In the genomic region with DNA sequence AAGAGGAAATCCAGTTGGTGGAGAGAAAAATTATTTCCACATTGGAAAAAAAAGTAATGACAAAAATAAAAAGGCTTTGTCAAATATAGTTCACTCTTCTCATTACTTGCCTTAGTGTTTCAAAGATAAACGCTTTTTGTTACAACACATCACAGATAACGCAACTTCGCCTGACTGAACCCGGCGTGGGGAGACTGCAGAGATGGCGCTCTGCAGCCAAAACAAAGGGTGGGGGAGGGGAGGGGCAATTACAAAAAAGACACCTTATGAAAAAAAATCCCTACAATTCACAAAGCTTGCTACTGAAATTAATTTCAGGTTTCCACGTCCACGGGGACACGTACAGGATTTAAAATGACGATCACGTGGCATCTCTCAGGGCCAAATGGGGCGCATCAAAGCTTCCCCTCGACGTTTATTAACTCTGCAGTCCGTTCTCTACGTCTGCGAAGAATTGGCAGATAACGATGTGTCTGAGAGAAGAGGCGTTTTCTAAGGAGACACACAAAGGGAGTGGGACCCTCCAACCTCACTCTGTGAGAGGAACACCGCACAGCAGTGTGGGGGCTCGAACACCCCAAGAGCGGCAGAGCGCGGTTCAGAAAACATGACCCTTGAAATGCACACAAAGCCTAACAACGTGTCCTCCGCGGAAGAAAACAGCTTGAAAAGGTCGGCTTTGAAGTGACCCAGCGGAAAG, we compare ENCODE assay signal across 8 cellular contexts. TPM values are rescaled to one million over a fixed set of nuclear protein-coding genes. Genes with fewer than 3 reads are reported as not detected.
DNase-seq lines count a peak whose midpoint lies in the region; TF ChIP-seq lines count a peak whose summit lies in the region.

No MANE protein-coding gene starts in this region.

- peaks cover 30% of the 10 kb centered on the region for H3K27me3 ChIP-seq in BLaER1
- H3K27me3 ChIP-seq in MG63, result no peaks in the 10 kb centered on the region; the same call in 1 of the 2 replicates
- no peaks in the 10 kb centered on the region for H3K27me3 ChIP-seq in dorsolateral prefrontal cortex

- H3K4me1 Mint-ChIP-seq in nephron progenitor cell, result peaks cover 43% of the 10 kb centered on the region

- H4K20me1 ChIP-seq in BLaER1, result peaks cover 29% of the 10 kb centered on the region

- H3K4me3 Mint-ChIP-seq in nephron progenitor cell, result peak overlapping the region; percentile 95

- H3K9me3 ChIP-seq in BLaER1 (no peaks in the 10 kb centered on the region), MG63 (no peaks in the 10 kb centered on the region)

- DNase-seq in MG63 (no peak), dorsolateral prefrontal cortex (no peak), nephron progenitor cell (no peak), mucosa of gallbladder (ENCODE audit: low spot score) (no peak), GM13976 (ENCODE audit: low spot score) (no peak), Ammon's horn (ENCODE audit: low spot score) (no peak)
- DNase-seq in stimulated activated CD4-positive, alpha-beta T cell treated with anti-CD3 and anti-CD28 coated beads, Interleukin-15, amount 100 ng/mL, for 24 hours, result no peak

- H3K4me1 ChIP-seq in BLaER1, result peaks cover 19% of the 10 kb centered on the region

- H3K4me3 ChIP-seq in BLaER1 (peak overlapping the region; percentile 86), MG63 (peak overlapping the region; percentile 81), dorsolateral prefrontal cortex (peak overlapping the region; percentile 37 to 89 (median 74))

- H3K9me3 Mint-ChIP-seq in nephron progenitor cell, result no peaks in the 10 kb centered on the region

- TF ChIP-seq CTCF in dorsolateral prefrontal cortex (IDR thresholded peaks at IDR 0.05 in 54 of 56, conservative IDR thresholded peaks at IDR 0.05 in 2 of 56; ENCODE audit: low read depth in 1 of 56, partially characterized antibody in 56 of 56) (peak in 4 of 56 donors; percentile 9 to 31 (median 22)), nephron progenitor cell (IDR thresholded peaks at IDR 0.05) (no peak), GM13976 (IDR thresholded peaks at IDR 0.05; ENCODE audit: borderline replicate concordance, control extremely low read depth, extremely low read depth, insufficient read depth, missing control alignments) (no peak)

- peaks cover 23% of the 10 kb centered on the region for H3K36me3 Mint-ChIP-seq in nephron progenitor cell (ENCODE audit: low read depth)

- H3K27ac ChIP-seq in BLaER1 (no peak overlapping the region), dorsolateral prefrontal cortex (peak overlapping the region in 56 of 59 donors; percentile 4 to 87 (median 68))

- H3K4me2 ChIP-seq in BLaER1, result peak overlapping the region; percentile 99

- H3K27ac Mint-ChIP-seq in nephron progenitor cell, result peak overlapping the region; percentile 33

- H3K36me3 ChIP-seq in BLaER1 (no peaks in the 10 kb centered on the region), MG63 (no peaks in the 10 kb centered on the region; the same call in 1 of the 2 replicates)

- intact Hi-C loops in dorsolateral prefrontal cortex (cut with DNase I), result loop anchor here (5.0 to 10.0 kb wide), 3 partner anchors 70 to 330 kb away; no protein-coding TSS in a partner anchor

- in situ Hi-C loops in GM13976 (cut with MboI; ENCODE audit: low sequenced_read_pairs, unreplicated experiment), result no loop called here

- H3K9ac ChIP-seq in BLaER1, result no peak overlapping the region

- H3K27me3 Mint-ChIP-seq in nephron progenitor cell (ENCODE audit: low read depth, poor library complexity), result peaks cover 10% of the 10 kb centered on the region

RNA-seq across cellular contexts. Expression of a gene that starts 1.5 kb away (rescaled TPM):
- 19.9 and 39.0 TPM in 2 replicates for total RNA-seq in MG63 (2014; rRNA removed; shearing (Covaris generic); ENCODE audit: low replicate concordance)
- total RNA-seq in dorsolateral prefrontal cortex (100 to 1,000 TPM in 117 of 120 experiments, 10 to 100 TPM in 3; 83.8 to 184 (median 126) TPM), mucosa of gallbladder (226 TPM)
